ENCODE assay signal across 8 cellular contexts in genomic region chr7:150047772-150048171, GRCh38.
DNase-seq lines count a peak whose midpoint lies in the region; ATAC-seq and TF ChIP-seq lines count a peak whose summit lies in the region.
"Not testable (repeated sequence)": the region's sequence is repeated elsewhere in the genome, so short reads cannot be mapped to it uniquely, and the experiment has no call there.

No MANE protein-coding gene starts in this region.

- TF ChIP-seq CTCF in dorsolateral prefrontal cortex (IDR thresholded peaks at IDR 0.05 in 54 of 56, conservative IDR thresholded peaks at IDR 0.05 in 2 of 56; ENCODE audit: low read depth in 1 of 56, partially characterized antibody in 56 of 56); neural cell (IDR thresholded peaks at IDR 0.05; ENCODE audit: poor library complexity, severe bottlenecking): not testable (repeated sequence)

- TF ChIP-seq EP300 in neural cell (conservative IDR thresholded peaks at IDR 0.05; ENCODE audit: poor library complexity, severe bottlenecking): not testable (repeated sequence)

- peak overlapping the region in 34 of 59 donors; percentile 17 to 88 (median 72) for H3K27ac ChIP-seq in dorsolateral prefrontal cortex
- H3K27ac ChIP-seq in neural cell (ENCODE audit: low read length): not testable (repeated sequence)

- H3K9me3 ChIP-seq in neural cell (ENCODE audit: low read length): not testable (repeated sequence)

- peak overlapping the region; percentile 62 to 75 (median 73) for H3K4me3 Mint-ChIP-seq in T-cell
- H3K4me3 Mint-ChIP-seq in activated T-helper 2 cell treated with anti-CD3 and anti-CD28 coated beads, Interferon-gamma antibody, Interleukin-2, Interleukin-4, amounts not matched to agents 10 μg/mL and 5 μg/mL and 100 μg/mL, durations not matched to agents 14 hours and 24 hours and 36 hours (ENCODE audit: low read depth): peak overlapping the region; percentile 68
- peak overlapping the region; percentile 70 for H3K4me3 Mint-ChIP-seq in stimulated activated effector memory CD8-positive, alpha-beta T cell treated with anti-CD3 and anti-CD28 coated beads, Interleukin-12 subunit alpha, Interleukin-12 subunit beta, amount 100 ng/mL, for 72 hours

- H3K27me3 Mint-ChIP-seq in T-cell: peaks cover 11 to 30% of the 10 kb centered on the region in 2 donors
- peaks cover 38% of the 10 kb centered on the region for H3K27me3 Mint-ChIP-seq in activated T-helper 2 cell treated with anti-CD3 and anti-CD28 coated beads, Interferon-gamma antibody, Interleukin-2, Interleukin-4, amounts not matched to agents 10 μg/mL and 5 μg/mL and 100 μg/mL, durations not matched to agents 14 hours and 24 hours and 36 hours (ENCODE audit: low read depth)

- not testable (repeated sequence) for H3K79me2 ChIP-seq in neural cell (replicated peaks; ENCODE audit: insufficient read depth, low read length)

- not testable (repeated sequence) for H3F3A ChIP-seq in neural cell (ENCODE audit: insufficient read depth, low read length, poor library complexity, severe bottlenecking)

- H3K4me2 ChIP-seq in neural cell (ENCODE audit: low read length): not testable (repeated sequence)

- H3K36me3 ChIP-seq in neural cell (ENCODE audit: insufficient read depth, low read length): not testable (repeated sequence)

- H3K27ac Mint-ChIP-seq in T-cell; activated T-helper 2 cell treated with anti-CD3 and anti-CD28 coated beads, Interferon-gamma antibody, Interleukin-2, Interleukin-4, amounts not matched to agents 10 μg/mL and 5 μg/mL and 100 μg/mL, durations not matched to agents 14 hours and 24 hours and 36 hours; stimulated activated effector memory CD8-positive, alpha-beta T cell treated with anti-CD3 and anti-CD28 coated beads, Interleukin-12 subunit alpha, Interleukin-12 subunit beta, amount 100 ng/mL, for 72 hours: not testable (repeated sequence)

- H3K27me3 ChIP-seq in dorsolateral prefrontal cortex; neural cell (ENCODE audit: insufficient read depth, low read depth, low read length): not testable (repeated sequence)

- peaks cover 8 to 24% (median 22%) of the 10 kb centered on the region in 3 donors for H3K4me1 Mint-ChIP-seq in T-cell
- H3K4me1 Mint-ChIP-seq in activated T-helper 2 cell treated with anti-CD3 and anti-CD28 coated beads, Interferon-gamma antibody, Interleukin-2, Interleukin-4, amounts not matched to agents 10 μg/mL and 5 μg/mL and 100 μg/mL, durations not matched to agents 14 hours and 24 hours and 36 hours (ENCODE audit: low read depth); stimulated activated effector memory CD8-positive, alpha-beta T cell treated with anti-CD3 and anti-CD28 coated beads, Interleukin-12 subunit alpha, Interleukin-12 subunit beta, amount 100 ng/mL, for 72 hours: not testable (repeated sequence)

- POLR2A ChIA-PET in HEK293T (lab: Yijun Ruan, JAX): not testable (repeated sequence)
- POLR2A ChIA-PET in T-cell (lab: Charles Lee): interaction anchor here in 1 of 2 donors (0.7 kb wide), 1 partner anchor 93 kb away, joined by 5 read pairs; no protein-coding TSS in a partner anchor

- not testable (repeated sequence) for TF ChIP-seq RAD21 in neural cell (conservative IDR thresholded peaks at IDR 0.05)

- in situ Hi-C loops in ACHN (cut with HindIII; ENCODE audit: low pct_ligation_motif_present, low pct_unique_long_range_greater_than_20kb, low sequenced_read_pairs): not testable (repeated sequence)

- DNase-seq in ACHN (peak; percentile 27), HEK293T (ENCODE audit: extremely low spot score) (peak; percentile 11), T-cell (peak in 3 of 34 experiments; percentile 6 to 13 (median 11)), dorsolateral prefrontal cortex (peak in 7 of 10 donors; percentile 36 to 60 (median 48))
- not testable (repeated sequence) for DNase-seq in activated T-helper 2 cell treated with anti-CD3 and anti-CD28 coated beads, Interferon-gamma antibody, Interleukin-2, Interleukin-4, amounts not matched to agents 10 μg/mL and 5 μg/mL and 100 μg/mL, durations not matched to agents 14 hours and 24 hours and 36 hours (ENCODE audit: low spot score)
- DNase-seq in stimulated activated effector memory CD8-positive, alpha-beta T cell treated with anti-CD3 and anti-CD28 coated beads, Interleukin-12 subunit alpha, Interleukin-12 subunit beta, amount 100 ng/mL, for 72 hours (ENCODE audit: low spot score in 2 of 2): peak in 1 of 2 donors; percentile 53

- CTCF ChIA-PET in HEK293T (lab: Yijun Ruan, JAX): interaction anchor here (0.6 kb wide), 1 partner anchor 427 kb away, joined by 3 read pairs; no protein-coding TSS in a partner anchor
- CTCF ChIA-PET in T-cell (lab: Charles Lee): not testable (repeated sequence)

- H3K4me3 ChIP-seq in dorsolateral prefrontal cortex (peak overlapping the region; percentile 33 to 80 (median 63)), iPS-11a (ENCODE audit: low read depth, low read length) (peak overlapping the region; percentile 41), neural cell (ENCODE audit: low read length) (peak overlapping the region; percentile 66)

- not testable (repeated sequence) for H3K36me3 Mint-ChIP-seq in T-cell; activated T-helper 2 cell treated with anti-CD3 and anti-CD28 coated beads, Interferon-gamma antibody, Interleukin-2, Interleukin-4, amounts not matched to agents 10 μg/mL and 5 μg/mL and 100 μg/mL, durations not matched to agents 14 hours and 24 hours and 36 hours (ENCODE audit: low read depth); stimulated activated effector memory CD8-positive, alpha-beta T cell treated with anti-CD3 and anti-CD28 coated beads, Interleukin-12 subunit alpha, Interleukin-12 subunit beta, amount 100 ng/mL, for 72 hours

- H4K20me1 ChIP-seq in neural cell (ENCODE audit: insufficient read depth): not testable (repeated sequence)

- H3K9me2 ChIP-seq in neural cell (ENCODE audit: insufficient read depth, low read length): not testable (repeated sequence)

- intact Hi-C loops in activated T-helper 2 cell treated with anti-CD3 and anti-CD28 coated beads, Interferon-gamma antibody, Interleukin-2, Interleukin-4, amounts not matched to agents 10 μg/mL and 5 μg/mL and 100 μg/mL, durations not matched to agents 14 hours and 24 hours and 36 hours (cut with micrococcal nuclease): loop anchor here (5.0 kb wide), 1 partner anchor 165 kb away; no protein-coding TSS in a partner anchor
- intact Hi-C loops in dorsolateral prefrontal cortex (cut with DNase I): loop anchor here (5.0 kb wide), 1 partner anchor 165 kb away; no protein-coding TSS in a partner anchor

- not testable (repeated sequence) for H2AFZ ChIP-seq in neural cell (ENCODE audit: low read depth, low read length)

- peak in 3 of 4 experiments; percentile 19 to 47 (median 32) for ATAC-seq in T-cell (replicated peaks in 1 of 4)
- ATAC-seq in stimulated activated effector memory CD8-positive, alpha-beta T cell treated with anti-CD3 and anti-CD28 coated beads, Interleukin-12 subunit alpha, Interleukin-12 subunit beta, amount 100 ng/mL, for 72 hours: not testable (repeated sequence)

- H3K9me3 Mint-ChIP-seq in T-cell; activated T-helper 2 cell treated with anti-CD3 and anti-CD28 coated beads, Interferon-gamma antibody, Interleukin-2, Interleukin-4, amounts not matched to agents 10 μg/mL and 5 μg/mL and 100 μg/mL, durations not matched to agents 14 hours and 24 hours and 36 hours; stimulated activated effector memory CD8-positive, alpha-beta T cell treated with anti-CD3 and anti-CD28 coated beads, Interleukin-12 subunit alpha, Interleukin-12 subunit beta, amount 100 ng/mL, for 72 hours: not testable (repeated sequence)

- peak overlapping the region; percentile 59 for H3K9ac ChIP-seq in neural cell (ENCODE audit: low read length)

TF ChIP-seq in HEK293T, 16 proteins besides CTCF, POLR2A, EP300 and RAD21:
- peak; percentile 30; the same call in 1 of the 2 replicates for TF ChIP-seq L3MBTL2 (conservative IDR thresholded peaks at IDR 0.05)

TF ChIP-seq in neural cell, 6 proteins besides CTCF, POLR2A, EP300 and RAD21:
- TF ChIP-seq MXI1 (conservative IDR thresholded peaks at IDR 0.05; ENCODE audit: poor library complexity, severe bottlenecking): peak; percentile 33
